In genomic region chrX:31563792-31564191, GRCh38 we compare ENCODE assay signal across 28 cellular contexts.
"Had no signal": no experiment of that assay in that cellular context is flagged by ENCODE, and none has a peak within 500 bp of the region (broad histone marks: within the 10 kb centered on the region; RNA-seq: fewer than 3 reads in every experiment).

No MANE protein-coding gene starts in this region.

- H3K9me3 ChIP-seq: Peyer's patch, SJSA1 had no signal

- H3K4me1 Mint-ChIP-seq: activated CD4-positive, alpha-beta memory T cell treated with anti-CD3 and anti-CD28 coated beads, Interleukin-2, amount 10 ng/mL, durations not matched to agents 7 days and 5 days; activated CD4-positive, alpha-beta T cell treated with anti-CD3 and anti-CD28 coated beads for 36 hours; activated T-helper 17 cell treated with anti-CD3 and anti-CD28 coated beads, Interleukin-2, amount 50 U/mL, for 72 hours had no signal

- H3K27me3 Mint-ChIP-seq: activated CD4-positive, alpha-beta memory T cell treated with anti-CD3 and anti-CD28 coated beads, Interleukin-2, amount 10 ng/mL, durations not matched to agents 7 days and 5 days; activated CD4-positive, alpha-beta T cell treated with anti-CD3 and anti-CD28 coated beads for 36 hours; activated naive CD8-positive, alpha-beta T cell; activated T-helper 17 cell treated with anti-CD3 and anti-CD28 coated beads, Interleukin-2, amount 50 U/mL, for 72 hours had no signal

- H3K4me3 Mint-ChIP-seq: activated CD4-positive, alpha-beta memory T cell treated with anti-CD3 and anti-CD28 coated beads, Interleukin-2, amount 10 ng/mL, durations not matched to agents 7 days and 5 days; activated CD4-positive, alpha-beta T cell treated with anti-CD3 and anti-CD28 coated beads for 36 hours; activated naive CD4-positive, alpha-beta T cell treated with anti-CD3 and anti-CD28 coated beads for 36 hours; activated naive CD8-positive, alpha-beta T cell; activated T-helper 17 cell treated with anti-CD3 and anti-CD28 coated beads, Interleukin-2, amount 50 U/mL, for 72 hours; T-helper 1 cell treated with Interleukin-12 subunit alpha and Interleukin-12 subunit beta and Interleukin-4 antibody, amounts not matched to agents 30 μg/mL and 1 μg/mL, for 36 hours had no signal

- H3K27ac ChIP-seq: brain microvascular endothelial cell, cardiac muscle cell, Peyer's patch, RWPE1, SJSA1, VCaP had no signal

- DNase-seq: activated CD4-positive, alpha-beta memory T cell treated with anti-CD3 and anti-CD28 coated beads, Interleukin-2, amount 10 ng/mL, durations not matched to agents 7 days and 5 days; activated CD4-positive, alpha-beta T cell treated with anti-CD3 and anti-CD28 coated beads for 36 hours; activated CD4-positive, alpha-beta T cell treated with anti-CD3 and anti-CD28 coated beads, Interleukin-2, amount 50 U/mL, for 1 hour; activated CD4-positive, CD25-positive, alpha-beta regulatory T cell; activated gamma-delta T cell; activated naive CD4-positive, alpha-beta T cell treated with anti-CD3 and anti-CD28 coated beads for 36 hours; activated T-cell treated with anti-CD3 and anti-CD28 coated beads for 4 hours; activated T-cell treated with anti-CD3 and anti-CD28 coated beads, Interleukin-2, amount 50 U/mL, for 48 hours; amygdala; brain microvascular endothelial cell; NCI-H1417; NCI-H1930; NCI-H2171; NCI-H2227 treated with DMSO at 0.1 percent for 48 hours; NCI-H446 treated with DMSO at 0.1 percent for 48 hours; NCI-H524 treated with DMSO at 0.1 percent for 48 hours; NCI-H82; Peyer's patch; Right ventricle myocardium superior; SW 1271 had no signal

- H3K4me3 ChIP-seq: cardiac muscle cell, Peyer's patch, SJSA1 had no signal

- H3K27ac Mint-ChIP-seq: activated CD4-positive, alpha-beta memory T cell treated with anti-CD3 and anti-CD28 coated beads, Interleukin-2, amount 10 ng/mL, durations not matched to agents 7 days and 5 days; activated CD4-positive, alpha-beta T cell treated with anti-CD3 and anti-CD28 coated beads for 36 hours; activated naive CD4-positive, alpha-beta T cell treated with anti-CD3 and anti-CD28 coated beads for 36 hours; activated naive CD8-positive, alpha-beta T cell; activated T-helper 17 cell treated with anti-CD3 and anti-CD28 coated beads, Interleukin-2, amount 50 U/mL, for 72 hours; T-helper 1 cell treated with Interleukin-12 subunit alpha and Interleukin-12 subunit beta and Interleukin-4 antibody, amounts not matched to agents 30 μg/mL and 1 μg/mL, for 36 hours had no signal

- ATAC-seq: activated CD4-positive, alpha-beta T cell treated with anti-CD3 and anti-CD28 coated beads for 36 hours; activated T-helper 17 cell treated with anti-CD3 and anti-CD28 coated beads, Interleukin-2, amount 50 U/mL, for 72 hours; SK-N-SH treated with all-trans-retinoic acid at 6 μM for 48 hours had no signal

- H3K4me1 ChIP-seq: Peyer's patch, SJSA1 had no signal

- H3K36me3 Mint-ChIP-seq: activated naive CD8-positive, alpha-beta T cell had no signal

- H3K9me3 Mint-ChIP-seq: activated CD4-positive, alpha-beta memory T cell treated with anti-CD3 and anti-CD28 coated beads, Interleukin-2, amount 10 ng/mL, durations not matched to agents 7 days and 5 days; activated T-helper 17 cell treated with anti-CD3 and anti-CD28 coated beads, Interleukin-2, amount 50 U/mL, for 72 hours; T-helper 1 cell treated with Interleukin-12 subunit alpha and Interleukin-12 subunit beta and Interleukin-4 antibody, amounts not matched to agents 30 μg/mL and 1 μg/mL, for 36 hours had no signal

- H3K36me3 ChIP-seq: brain microvascular endothelial cell, cardiac muscle cell, Peyer's patch, SJSA1 had no signal

- H3K27me3 ChIP-seq: brain microvascular endothelial cell, Peyer's patch, SJSA1 had no signal
